7 cellular contexts compared by ENCODE assay signal in genomic region chr13:52631083-52631690, GRCh38. TPM values are rescaled to one million over a fixed set of nuclear protein-coding genes. Genes with fewer than 3 reads are reported as not detected.
A peak's percentile ranks its signal among the peaks of the same experiment; 100 is the strongest.
DNase-seq lines count a peak whose midpoint lies in the region; ATAC-seq and TF ChIP-seq lines count a peak whose summit lies in the region.
"Not testable (repeated sequence)": the region's sequence is repeated elsewhere in the genome, so short reads cannot be mapped to it uniquely, and the experiment has no call there.

No MANE protein-coding gene starts in this region.

- H2BK15ac ChIP-seq in mesenchymal stem cell (ENCODE audit: low read depth, poor library complexity, severe bottlenecking): not testable (repeated sequence)

- H3K27ac ChIP-seq in Peyer's patch: peak overlapping the region in 1 of 4 donors; percentile 20
- H3K27ac ChIP-seq in mesenchymal stem cell (ENCODE audit: low read length, poor library complexity, severe bottlenecking): not testable (repeated sequence)

- not testable (repeated sequence) for DNase-seq in Peyer's patch; endothelial cell (ENCODE audit: low spot score)
- peak; percentile 33 for DNase-seq in mesenchymal stem cell

- H3K9me3 Mint-ChIP-seq in endothelial cell (ENCODE audit: unreplicated experiment): not testable (repeated sequence)

- H3K4me2 ChIP-seq in mesenchymal stem cell (ENCODE audit: low read length, poor library complexity, severe bottlenecking): not testable (repeated sequence)

- H3K27me3 ChIP-seq in Peyer's patch; mesenchymal stem cell (ENCODE audit: control insufficient read depth in 1 of 2, insufficient read depth in 1 of 2, low read length in 2 of 2): not testable (repeated sequence)

- 76% methylated on average over 5 of the region's 7 CpGs for WGBS in mesenchymal stem cell

- not testable (repeated sequence) for H3K9ac ChIP-seq in mesenchymal stem cell (ENCODE audit: low read length)

- peak overlapping the region in 3 of 4 donors; percentile 8 to 34 (median 32) for H3K4me3 ChIP-seq in Peyer's patch
- not testable (repeated sequence) for H3K4me3 ChIP-seq in mesenchymal stem cell (ENCODE audit: insufficient read depth in 1 of 2, low read depth in 1 of 2, low read length in 2 of 2)

- ATAC-seq in GM18502 (IDR thresholded peaks at IDR 0.05; ENCODE audit: poor library complexity, unreplicated experiment): peak; percentile 55
- ATAC-seq in GM19025 (IDR thresholded peaks at IDR 0.05; ENCODE audit: low read depth, unreplicated experiment): peak; percentile 69
- peak; percentile 74 for ATAC-seq in GM21786 (IDR thresholded peaks at IDR 0.05; ENCODE audit: unreplicated experiment)
- peak; percentile 61 for ATAC-seq in HG02981 (IDR thresholded peaks at IDR 0.05; ENCODE audit: unreplicated experiment)

- not testable (repeated sequence) for H3K79me1 ChIP-seq in mesenchymal stem cell (replicated peaks; ENCODE audit: low read length, poor library complexity, severe bottlenecking)

- H2AK5ac ChIP-seq in mesenchymal stem cell (ENCODE audit: low read length, severe bottlenecking): not testable (repeated sequence)

- H3K4me3 Mint-ChIP-seq in endothelial cell (ENCODE audit: unreplicated experiment): not testable (repeated sequence)

- H2BK120ac ChIP-seq in mesenchymal stem cell (ENCODE audit: low read depth, low read length): not testable (repeated sequence)

- H3K36me3 Mint-ChIP-seq in endothelial cell (ENCODE audit: low read depth, unreplicated experiment): peaks cover 25% of the 10 kb centered on the region

- H3K9me3 ChIP-seq in Peyer's patch; mesenchymal stem cell (ENCODE audit: control insufficient read depth, low read length): not testable (repeated sequence)

- H2BK12ac ChIP-seq in mesenchymal stem cell (ENCODE audit: low read length in 2 of 2): not testable (repeated sequence)

- not testable (repeated sequence) for H3K27me3 Mint-ChIP-seq in endothelial cell (ENCODE audit: unreplicated experiment)

- H4K91ac ChIP-seq in mesenchymal stem cell (ENCODE audit: low read length): not testable (repeated sequence)

- not testable (repeated sequence) for H3K23ac ChIP-seq in mesenchymal stem cell (ENCODE audit: low read length in 2 of 2)

- H3K18ac ChIP-seq in mesenchymal stem cell (ENCODE audit: low read depth in 1 of 2, low read length in 2 of 2): not testable (repeated sequence)

- peaks cover 0 to 21% (median 0%) of the 10 kb centered on the region in 3 donors for H3K36me3 ChIP-seq in Peyer's patch
- H3K36me3 ChIP-seq in mesenchymal stem cell (ENCODE audit: control insufficient read depth in 1 of 2, insufficient read depth in 2 of 2, low read depth in 1 of 2, low read length in 2 of 2): peaks cover 12 to 42% of the 10 kb centered on the region in 2 experiments

- TF ChIP-seq POLR2A in Peyer's patch (IDR thresholded peaks at IDR 0.05): not testable (repeated sequence)

- H2AFZ ChIP-seq in mesenchymal stem cell (ENCODE audit: low read depth, low read length): not testable (repeated sequence)

- H3K27ac Mint-ChIP-seq in endothelial cell (ENCODE audit: unreplicated experiment): peak overlapping the region; percentile 88

- H3K14ac ChIP-seq in mesenchymal stem cell (ENCODE audit: low read length in 2 of 2): not testable (repeated sequence)

- not testable (repeated sequence) for H2BK5ac ChIP-seq in mesenchymal stem cell (ENCODE audit: low read depth, low read length, poor library complexity, severe bottlenecking)

- not testable (repeated sequence) for H3K4ac ChIP-seq in mesenchymal stem cell (ENCODE audit: low read depth in 1 of 2, low read length in 2 of 2)

- not testable (repeated sequence) for TF ChIP-seq CTCF in Peyer's patch (IDR thresholded peaks at IDR 0.05); endothelial cell (IDR thresholded peaks at IDR 0.05; ENCODE audit: unreplicated experiment)

- not testable (repeated sequence) for H3K4me1 Mint-ChIP-seq in endothelial cell (ENCODE audit: unreplicated experiment)

- H4K8ac ChIP-seq in mesenchymal stem cell (ENCODE audit: low read length): not testable (repeated sequence)

- H3K4me1 ChIP-seq in Peyer's patch; mesenchymal stem cell (ENCODE audit: control insufficient read depth, insufficient read depth, low read depth, low read length): not testable (repeated sequence)

RNA-seq across cellular contexts. Expression of gene HNRNPA1L2, which starts 11.0 kb away (rescaled TPM):
- 10 to 100 TPM in 1 of 4 donors, 1 to 10 TPM in 3; 2.8 to 23.9 (median 4.6) TPM for total RNA-seq in Peyer's patch
- 40.4 TPM for total RNA-seq in endothelial cell (ENCODE audit: unreplicated experiment)
- polyA plus RNA-seq in mesenchymal stem cell (2013, experiment 1 of 2): 5.5 TPM
- 4.6 TPM for polyA plus RNA-seq in mesenchymal stem cell (2013, experiment 2 of 2)

RNA-seq across cellular contexts. Expression of gene SUGT1, which starts 21.4 kb away (rescaled TPM):
- total RNA-seq in Peyer's patch (10 to 100 TPM; 22.4 to 49.5 (median 27.5) TPM), endothelial cell (ENCODE audit: unreplicated experiment) (71.8 TPM)
- 76.0 TPM for polyA plus RNA-seq in mesenchymal stem cell (2013, experiment 1 of 2)
- polyA plus RNA-seq in mesenchymal stem cell (2013, experiment 2 of 2): 78.8 TPM
